In the genomic region with DNA sequence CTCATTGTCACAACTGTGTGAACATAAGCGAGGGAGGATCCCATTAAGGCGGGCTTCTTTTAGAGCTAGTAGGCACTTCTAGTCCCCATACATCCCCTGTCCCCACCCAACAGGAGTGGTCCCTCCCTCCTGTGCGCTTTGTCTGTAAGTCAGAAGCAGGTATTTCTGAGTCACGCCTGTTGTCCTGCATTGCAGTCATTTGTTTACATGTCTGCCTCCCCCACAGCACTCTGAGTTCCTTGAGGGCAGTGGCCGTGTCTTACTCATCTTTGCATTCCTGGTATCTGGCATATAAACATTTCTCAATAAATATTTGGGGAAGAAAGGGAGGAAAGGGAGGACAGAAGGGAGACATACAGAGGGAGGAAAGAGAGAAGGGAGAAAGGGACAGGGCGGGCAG, we compare ENCODE assay signal across 10 cellular contexts. TPM values are rescaled to one million over a fixed set of nuclear protein-coding genes. Genes with fewer than 3 reads are reported as not detected.
DNase-seq lines count a peak whose midpoint lies in the region; TF ChIP-seq lines count a peak whose summit lies in the region.
"Had no signal": no experiment of that assay in that cellular context is flagged by ENCODE, and none has a peak within 500 bp of the region (broad histone marks: within the 10 kb centered on the region; RNA-seq: fewer than 3 reads in every experiment).

No MANE protein-coding gene starts in this region.

- H3K4me3 ChIP-seq in dorsolateral prefrontal cortex (no peak overlapping the region), WERI-Rb-1 (ENCODE audit: low read depth, low read length) (no peak overlapping the region), tibial nerve (no peak overlapping the region), coronary artery (no peak overlapping the region)

- H3K36me3 ChIP-seq in WERI-Rb-1 (no peaks in the 10 kb centered on the region), tibial nerve (no peaks in the 10 kb centered on the region)

- TF ChIP-seq EP300 in tibial nerve (IDR thresholded peaks at IDR 0.05) = no peak

- H3K27ac ChIP-seq in dorsolateral prefrontal cortex = peak overlapping the region in 31 of 59 donors; percentile 4 to 76 (median 46)
- H3K27ac ChIP-seq in WERI-Rb-1 = no peak overlapping the region
- H3K27ac ChIP-seq in tibial nerve = peak overlapping the region in 1 of 4 donors; percentile 37
- H3K27ac ChIP-seq in coronary artery = peak overlapping the region in 1 of 2 donors; percentile 41

- 84 to 93% methylated on average over 6 of the region's 6 CpGs for WGBS in tibial nerve, 2 donors

- DNase-seq in AG09319 (ENCODE audit: extremely low read depth, low read depth) (peak; percentile 69), NCI-H226 (peak; percentile 92), dorsolateral prefrontal cortex (no peak), mucosa of gallbladder (ENCODE audit: low spot score) (peak; percentile 42), WERI-Rb-1 (no peak), NK-92 (lab: John Stamatoyannopoulos, UW; ENCODE audit: unreplicated experiment) (no peak), tibial nerve (ENCODE audit: low spot score in 2 of 2) (no peak), coronary artery (ENCODE audit: low spot score) (no peak)
- DNase-seq: COR-L47, glutamatergic neuron had no signal

- H3K4me1 ChIP-seq in tibial nerve = peaks cover 0 to 7% (median 0%) of the 10 kb centered on the region in 4 donors

- intact Hi-C loops in dorsolateral prefrontal cortex (cut with DNase I) = no loop called here

- H3K9me3 ChIP-seq in WERI-Rb-1 (ENCODE audit: severe bottlenecking) (peaks cover 7% of the 10 kb centered on the region), tibial nerve (no peaks in the 10 kb centered on the region)

- no peak for TF ChIP-seq CTCF in AG09319 (IDR thresholded peaks at IDR 0.05; ENCODE audit: low read depth, low read length)
- no peak for TF ChIP-seq CTCF in dorsolateral prefrontal cortex (IDR thresholded peaks at IDR 0.05 in 54 of 56, conservative IDR thresholded peaks at IDR 0.05 in 2 of 56; ENCODE audit: low read depth in 1 of 56, partially characterized antibody in 56 of 56)
- no peak for TF ChIP-seq CTCF in WERI-Rb-1 (IDR thresholded peaks at IDR 0.05; ENCODE audit: low read depth, low read length)
- no peak for TF ChIP-seq CTCF in tibial nerve (IDR thresholded peaks at IDR 0.05)
- TF ChIP-seq CTCF in coronary artery (IDR thresholded peaks at IDR 0.05) = no peak

- H3K27me3 ChIP-seq in dorsolateral prefrontal cortex (no peaks in the 10 kb centered on the region), WERI-Rb-1 (ENCODE audit: insufficient read depth, low read depth, severe bottlenecking) (no peaks in the 10 kb centered on the region), tibial nerve (no peaks in the 10 kb centered on the region)

- no peak for TF ChIP-seq POLR2A in tibial nerve (IDR thresholded peaks at IDR 0.05)

RNA-seq across cellular contexts. Expression of a gene that starts 40.3 kb away (rescaled TPM):
- 100 to 1,000 TPM in 47 of 120 experiments, 10 to 100 TPM in 73; 49.5 to 154 (median 97.2) TPM for total RNA-seq in dorsolateral prefrontal cortex
- total RNA-seq in mucosa of gallbladder = 115 TPM
- 10 to 100 TPM in 3 of 4 donors, 1 to 10 TPM in 1; 6.6 to 13.9 (median 12.1) TPM for total RNA-seq in tibial nerve

Comparison
In these comparisons a context has a peak if more than half of its experiments do, and no peak if none do; other contexts are left out.
1. DNase-seq: peak in AG09319 (single experiment), NCI-H226 (single experiment) and mucosa of gallbladder (single experiment); none in dorsolateral prefrontal cortex (0 of 10), WERI-Rb-1 (single experiment), NK-92 (single experiment), tibial nerve (0 of 2) and coronary artery (single experiment).